In the genomic region with DNA sequence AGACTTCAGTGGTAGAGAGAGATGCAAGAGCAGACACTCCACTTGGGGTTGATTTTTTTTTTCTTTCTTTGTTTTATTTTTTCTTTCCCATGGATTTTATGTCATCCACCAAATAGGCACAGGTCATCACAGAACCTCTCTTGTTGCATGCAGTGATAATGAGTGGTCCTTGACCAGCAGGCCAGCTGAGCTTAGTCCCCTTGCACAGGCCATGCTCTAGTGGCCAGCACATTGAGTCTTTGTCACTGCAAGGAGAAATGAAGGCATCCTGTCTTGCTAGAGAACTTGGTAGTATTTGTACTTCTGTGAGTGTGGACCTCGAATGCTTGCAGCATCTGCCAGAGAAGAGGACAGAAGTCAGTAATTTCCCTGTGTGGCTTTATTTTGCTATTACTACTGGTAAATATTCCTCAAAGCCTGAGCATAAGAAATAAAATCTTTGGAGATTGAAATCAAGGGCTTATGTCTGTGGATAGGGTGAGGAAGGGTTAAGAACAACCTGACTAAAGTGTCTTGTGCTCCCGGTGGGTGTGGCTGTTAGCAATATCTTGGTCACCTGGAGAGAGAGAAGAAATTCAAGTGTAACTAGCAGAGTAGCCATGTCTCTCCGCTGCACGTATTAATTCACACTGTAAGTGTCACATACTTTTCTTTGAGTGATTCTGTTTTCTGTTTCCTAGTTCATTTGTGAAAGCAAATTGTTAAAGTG, we compare ENCODE assay signal across 13 cellular contexts. TPM values are rescaled to one million over a fixed set of nuclear protein-coding genes. Genes with fewer than 3 reads are reported as not detected.
DNase-seq lines count a peak whose midpoint lies in the region; ATAC-seq and TF ChIP-seq lines count a peak whose summit lies in the region.
"Had no signal": no experiment of that assay in that cellular context is flagged by ENCODE, and none has a peak within 500 bp of the region (broad histone marks: within the 10 kb centered on the region; RNA-seq: fewer than 3 reads in every experiment).

No MANE protein-coding gene starts in this region.

- no peak overlapping the region for H4K5ac ChIP-seq in IMR-90 (ENCODE audit: low read depth, low read length)

- peaks cover 41% of the 10 kb centered on the region for H3K4me1 ChIP-seq in CD4-positive, CD25-positive, alpha-beta regulatory T cell (ENCODE audit: control insufficient read depth, insufficient read depth, low read length, poor library complexity, severe bottlenecking)
- H3K4me1 ChIP-seq in IMR-90 (ENCODE audit: control insufficient read depth, insufficient read depth, low read length), result peaks cover 18% of the 10 kb centered on the region

- H4K91ac ChIP-seq in IMR-90 (ENCODE audit: insufficient read depth, low read depth, low read length), result no peak overlapping the region

- 0 out of 2 replicates have a peak overlapping the region, but pooled peaks have one; percentile 13 for H2AK5ac ChIP-seq in IMR-90 (ENCODE audit: low read depth, low read length)

- peaks cover 5% of the 10 kb centered on the region; the same call in 1 of the 2 replicates for H4K20me1 ChIP-seq in IMR-90 (ENCODE audit: insufficient read depth, low read length)

- no peak for TF ChIP-seq RAD21 in IMR-90 (IDR thresholded peaks at IDR 0.05; ENCODE audit: low read length)

- H3K36me3 ChIP-seq in CD4-positive, CD25-positive, alpha-beta regulatory T cell (ENCODE audit: control insufficient read depth, insufficient read depth, low read length), result peaks cover 5% of the 10 kb centered on the region
- H3K36me3 ChIP-seq in IMR-90 (ENCODE audit: control insufficient read depth, insufficient read depth, low read length), result peaks cover 24% of the 10 kb centered on the region

- H3K9me3 ChIP-seq in CD4-positive, CD25-positive, alpha-beta regulatory T cell (ENCODE audit: control insufficient read depth in 2 of 2, low read length in 2 of 2), result no peaks in the 10 kb centered on the region
- no peaks in the 10 kb centered on the region for H3K9me3 ChIP-seq in IMR-90 (ENCODE audit: control insufficient read depth, insufficient read depth, low read length)
- H3K9me3 ChIP-seq: transverse colon had no signal

- H3K9me3 Mint-ChIP-seq in CD4-positive, CD25-positive, alpha-beta regulatory T cell, result no peaks in the 10 kb centered on the region
- H3K9me3 Mint-ChIP-seq in activated naive CD8-positive, alpha-beta T cell treated with anti-CD3 and anti-CD28 coated beads for 36 hours, result no peaks in the 10 kb centered on the region
- no peaks in the 10 kb centered on the region for H3K9me3 Mint-ChIP-seq in natural killer cell

- H3K9ac ChIP-seq in IMR-90 (ENCODE audit: low read depth, low read length), result no peak overlapping the region

- peaks cover 3% of the 10 kb centered on the region for H3K9me1 ChIP-seq in IMR-90 (ENCODE audit: insufficient read depth, low read length)

- peak overlapping the region; percentile 5 to 81 (median 46) for H3K4me3 Mint-ChIP-seq in CD4-positive, CD25-positive, alpha-beta regulatory T cell
- H3K4me3 Mint-ChIP-seq in activated naive CD8-positive, alpha-beta T cell treated with anti-CD3 and anti-CD28 coated beads for 36 hours, result no peak overlapping the region
- H3K4me3 Mint-ChIP-seq in natural killer cell, result peak overlapping the region; percentile 76

- peak overlapping the region; percentile 87 to 97 (median 90) for H3K27ac Mint-ChIP-seq in CD4-positive, CD25-positive, alpha-beta regulatory T cell
- H3K27ac Mint-ChIP-seq in activated naive CD8-positive, alpha-beta T cell treated with anti-CD3 and anti-CD28 coated beads for 36 hours, result peak overlapping the region; percentile 54
- peak overlapping the region; percentile 96 to 100 for H3K27ac Mint-ChIP-seq in natural killer cell

- BruUV-seq in IMR-90 (replicated peaks; lab: Mats Ljungman, UMichigan), result no TSS peak

- peak overlapping the region; percentile 11 for H3K4me3 ChIP-seq in CD4-positive, CD25-positive, alpha-beta regulatory T cell (ENCODE audit: low read depth, low read length)
- no peak overlapping the region for H3K4me3 ChIP-seq in IMR-90 (ENCODE audit: insufficient read depth, low read depth, low read length)
- H3K4me3 ChIP-seq: transverse colon had no signal

- no peak overlapping the region for H2BK15ac ChIP-seq in IMR-90 (ENCODE audit: low read depth, low read length)

- no peak overlapping the region for H3K14ac ChIP-seq in IMR-90 (replicated peaks; ENCODE audit: low read depth, low read length)

- H3K27me3 Mint-ChIP-seq in CD4-positive, CD25-positive, alpha-beta regulatory T cell, result no peaks in the 10 kb centered on the region
- no peaks in the 10 kb centered on the region for H3K27me3 Mint-ChIP-seq in activated naive CD8-positive, alpha-beta T cell treated with anti-CD3 and anti-CD28 coated beads for 36 hours
- H3K27me3 Mint-ChIP-seq in natural killer cell (ENCODE audit: low read depth in 2 of 2), result no peaks in the 10 kb centered on the region

- no peak overlapping the region for H2BK120ac ChIP-seq in IMR-90 (ENCODE audit: low read depth, low read length)

- no peak for ATAC-seq in CD4-positive, CD25-positive, alpha-beta regulatory T cell (ENCODE audit: low read depth in 2 of 2)
- ATAC-seq in IMR-90 (ENCODE audit: low read depth) (no peak), natural killer cell (peak in 2 of 3 donors; percentile 14 to 37)

- H3K18ac ChIP-seq in IMR-90 (ENCODE audit: low read depth, low read length), result no peak overlapping the region

- H2BK5ac ChIP-seq in IMR-90 (ENCODE audit: low read depth, low read length, poor library complexity, severe bottlenecking), result no peak overlapping the region

- peaks cover 17 to 52% (median 41%) of the 10 kb centered on the region in 4 donors for H3K4me1 Mint-ChIP-seq in CD4-positive, CD25-positive, alpha-beta regulatory T cell
- H3K4me1 Mint-ChIP-seq in activated naive CD8-positive, alpha-beta T cell treated with anti-CD3 and anti-CD28 coated beads for 36 hours, result peaks cover 52% of the 10 kb centered on the region
- H3K4me1 Mint-ChIP-seq in natural killer cell, result peaks cover 51 to 53% of the 10 kb centered on the region in 2 donors

- no peak overlapping the region for H2BK20ac ChIP-seq in IMR-90 (ENCODE audit: low read depth, low read length)

- peak overlapping the region; percentile 95 for H3K27ac ChIP-seq in CD4-positive, CD25-positive, alpha-beta regulatory T cell (ENCODE audit: insufficient read depth, low read length, poor library complexity, severe bottlenecking)
- no peak overlapping the region for H3K27ac ChIP-seq in IMR-90 (ENCODE audit: insufficient read depth, low read length)
- H3K27ac ChIP-seq: C4-2B had no signal

- in situ Hi-C loops in IMR-90 (cut with MboI; ENCODE audit: low sequenced_read_pairs), result no loop called here

- DNase-seq in CD4-positive, CD25-positive, alpha-beta regulatory T cell, result no peak
- DNase-seq in IMR-90, result no peak
- no peak for DNase-seq in activated naive CD8-positive, alpha-beta T cell treated with anti-CD3 and anti-CD28 coated beads for 36 hours
- DNase-seq in natural killer cell, result no peak
- no peak for DNase-seq in GM10266 (ENCODE audit: extremely low spot score)
- DNase-seq in KG1 (lab: John Stamatoyannopoulos, UW), result no peak
- DNase-seq in GDM1 (lab: John Stamatoyannopoulos, UW), result no peak
- DNase-seq: midbrain, NCI-H1436, NCI-H510A, OCI-M1, transverse colon had no signal

- peaks cover 17% of the 10 kb centered on the region for H3K36me3 Mint-ChIP-seq in CD4-positive, CD25-positive, alpha-beta regulatory T cell
- H3K36me3 Mint-ChIP-seq in activated naive CD8-positive, alpha-beta T cell treated with anti-CD3 and anti-CD28 coated beads for 36 hours, result peaks cover 42% of the 10 kb centered on the region
- no peaks in the 10 kb centered on the region for H3K36me3 Mint-ChIP-seq in natural killer cell

- WGBS in IMR-90 (ENCODE audit: extremely low coverage in 2 of 2, insufficient read length in 1 of 2), 2 experiments, result no CpG with 5 or more reads among the region's 4 CpGs

- TF ChIP-seq CTCF in IMR-90 (conservative IDR thresholded peaks at IDR 0.05; ENCODE audit: low read depth, low read length) (no peak), natural killer cell (IDR thresholded peaks at IDR 0.05) (no peak), GM10266 (IDR thresholded peaks at IDR 0.05; ENCODE audit: control insufficient read depth, insufficient read depth, low read depth, missing control alignments) (no peak)

- H2AFZ ChIP-seq in IMR-90 (replicated peaks; ENCODE audit: low read length, poor library complexity), result no peak overlapping the region

- no peak for TF ChIP-seq POLR2A in IMR-90 (IDR thresholded peaks at IDR 0.05; ENCODE audit: low read depth, low read length)

- intact Hi-C loops in IMR-90 (cut with micrococcal nuclease), result no loop called here
- intact Hi-C loops in natural killer cell (cut with micrococcal nuclease), result loop anchor here (5.0 to 10.0 kb wide), 4 partner anchors 45 to 260 kb away; partner anchors contain the start of gene NCS1

- peaks cover 0 to 9% of the 10 kb centered on the region in 2 experiments; a peak in 2 of 4 replicates for H3K79me1 ChIP-seq in IMR-90 (ENCODE audit: low read depth in 1 of 2, low read length in 2 of 2)

- H2AK9ac ChIP-seq in IMR-90 (replicated peaks; ENCODE audit: low read depth, low read length, poor library complexity), result no peak overlapping the region

- H3K23ac ChIP-seq in IMR-90 (ENCODE audit: low read depth, low read length), result no peak overlapping the region

- H3K4me2 ChIP-seq in IMR-90 (ENCODE audit: low read depth, low read length), result no peak overlapping the region

- dilution Hi-C loops in IMR-90 (cut with HindIII; ENCODE audit: low sequenced_read_pairs, unreplicated experiment), result no loop called here

- no peak overlapping the region for H3K4ac ChIP-seq in IMR-90 (ENCODE audit: low read depth, low read length)

- H3K56ac ChIP-seq in IMR-90 (ENCODE audit: extremely low read depth, insufficient read depth, low read length), result no peak overlapping the region

- POLR2A ChIA-PET in IMR-90 (lab: Charles Lee; ENCODE audit: unreplicated experiment), result no interaction called here

- H4K8ac ChIP-seq in IMR-90 (ENCODE audit: low read depth in 2 of 2, low read length in 2 of 2), result no peak overlapping the region

- no peaks in the 10 kb centered on the region for H3K27me3 ChIP-seq in CD4-positive, CD25-positive, alpha-beta regulatory T cell (ENCODE audit: control insufficient read depth, insufficient read depth, low read length)
- no peaks in the 10 kb centered on the region for H3K27me3 ChIP-seq in IMR-90 (ENCODE audit: control insufficient read depth, insufficient read depth, low read length)
- H3K27me3 ChIP-seq: transverse colon had no signal

- CTCF ChIA-PET in IMR-90 (lab: Yijun Ruan, JAX), result no interaction called here

TF ChIP-seq in IMR-90, 13 proteins besides CTCF, POLR2A, EP300 and RAD21:
- TF ChIP-seq FOS (IDR thresholded peaks at IDR 0.05; ENCODE audit: low read depth, low read length) (no peak), RCOR1 (IDR thresholded peaks at IDR 0.05; ENCODE audit: insufficient replicate concordance, low read length) (no peak)

RNA-seq across cellular contexts. Expression of gene NCS1, which starts 45.3 kb away (rescaled TPM):
- total RNA-seq in CD4-positive, CD25-positive, alpha-beta regulatory T cell, result 0.22 TPM
- polyA plus RNA-seq in CD4-positive, CD25-positive, alpha-beta regulatory T cell, result not detected
- 35.8 and 41.0 TPM in 2 replicates for total RNA-seq in IMR-90 (2012; rRNA removed)
- 60.5 and 68.9 TPM in 2 replicates for polyA plus RNA-seq in IMR-90 (2012; rRNA removed)
- polyA plus RNA-seq in IMR-90 (2012; cell fraction: cytosol; rRNA removed), result 45.5 and 54.7 TPM in 2 replicates
- 36.7 and 43.5 TPM in 2 replicates for polyA plus RNA-seq in IMR-90 (2012; cell fraction: nucleus; rRNA removed; ENCODE audit: low replicate concordance)
- total RNA-seq in activated naive CD8-positive, alpha-beta T cell treated with anti-CD3 and anti-CD28 coated beads for 36 hours, result 10 to 100 TPM; 10.5 to 11.9 TPM
- total RNA-seq in natural killer cell, result 1 to 10 TPM; 1.4 to 2.4 (median 1.5) TPM

Comparison
In these comparisons a context has a peak if more than half of its experiments do, and no peak if none do; other contexts are left out.
1. ATAC-seq: peak in natural killer cell (2 of 3); none in CD4-positive, CD25-positive, alpha-beta regulatory T cell (0 of 2) and IMR-90 (single experiment).
2. Peak in every context shown above with its lines, with median percentiles within 50 percentile points of each other: H3K27ac Mint-ChIP-seq.